ENCODE assay signal across 16 cellular contexts in genomic region chr10:45491061-45491460, GRCh38.
DNase-seq lines count a peak whose midpoint lies in the region; ATAC-seq and TF ChIP-seq lines count a peak whose summit lies in the region.
"Had no signal": no experiment of that assay in that cellular context is flagged by ENCODE, and none has a peak within 500 bp of the region (broad histone marks: within the 10 kb centered on the region; RNA-seq: fewer than 3 reads in every experiment).

No MANE protein-coding gene starts in this region.

- no peak overlapping the region for H3K23ac ChIP-seq in trophoblast cell (ENCODE audit: low read length)

- DNase-seq in mammary epithelial cell (peak; percentile 16), breast epithelium (ENCODE audit: low spot score in 2 of 2) (no peak), epithelial cell of esophagus (ENCODE audit: low read depth) (peak; percentile 45), trophoblast cell (peak; percentile 77 to 92), NCI-H526 (lab: John Stamatoyannopoulos, UW) (no peak)
- DNase-seq in activated T-cell treated with anti-CD3 and anti-CD28 coated beads, Interleukin-2, amount 50 U/mL, for 4 hours, result no peak
- DNase-seq: 8988T; Calu3; CD8-positive, alpha-beta T cell; DMS79 treated with DMSO at 0.1 percent for 48 hours; H9 had no signal

- no peak overlapping the region for H3K4ac ChIP-seq in trophoblast cell (ENCODE audit: low read depth, low read length)

- no peaks in the 10 kb centered on the region for H4K20me1 ChIP-seq in mammary epithelial cell (ENCODE audit: insufficient read depth, low read length)
- H4K20me1 ChIP-seq: BLaER1 treated with 17β-estradiol and CSF1 and Interleukin-3, amounts not matched to agents 10 nM and 100 nM had no signal

- H3K4me2 ChIP-seq in mammary epithelial cell (ENCODE audit: insufficient read depth, low read depth, low read length) (no peak overlapping the region), trophoblast cell (ENCODE audit: low read length) (no peak overlapping the region)
- H3K4me2 ChIP-seq: BLaER1 treated with 17β-estradiol and CSF1 and Interleukin-3, amounts not matched to agents 10 nM and 100 nM had no signal

- H2BK12ac ChIP-seq in trophoblast cell (ENCODE audit: low read length), result no peak overlapping the region

- H3K4me1 Mint-ChIP-seq in activated T-cell treated with anti-CD3 and anti-CD28 coated beads, Interleukin-2, amount 50 U/mL, for 4 hours (ENCODE audit: low read depth), result peaks cover 4% of the 10 kb centered on the region
- H3K4me1 Mint-ChIP-seq: H9 had no signal

- in situ Hi-C loops in mammary epithelial cell (cut with MboI; ENCODE audit: low sequenced_read_pairs in 2 of 2), result no loop called here

- H2BK5ac ChIP-seq in trophoblast cell (ENCODE audit: low read depth, low read length, poor library complexity), result no peak overlapping the region

- H2AFZ ChIP-seq in mammary epithelial cell (ENCODE audit: low read depth, low read length) (no peak overlapping the region), trophoblast cell (ENCODE audit: insufficient read depth, low read length, poor library complexity) (no peak overlapping the region)

- no peak overlapping the region for H3K18ac ChIP-seq in trophoblast cell (ENCODE audit: low read length)

- peaks cover 8% of the 10 kb centered on the region for H3K9me3 Mint-ChIP-seq in activated T-cell treated with anti-CD3 and anti-CD28 coated beads, Interleukin-2, amount 50 U/mL, for 4 hours

- no peak overlapping the region for H3K14ac ChIP-seq in trophoblast cell (ENCODE audit: low read length)

- H3K4me1 ChIP-seq in mammary epithelial cell (ENCODE audit: insufficient read depth, low read length) (no peaks in the 10 kb centered on the region), breast epithelium (no peaks in the 10 kb centered on the region), trophoblast cell (ENCODE audit: control insufficient read depth in 1 of 2, insufficient read depth in 2 of 2, low read length in 2 of 2) (no peaks in the 10 kb centered on the region)

- no peak for TF ChIP-seq POLR2A in breast epithelium (IDR thresholded peaks at IDR 0.05)

- no peak overlapping the region for H2BK120ac ChIP-seq in trophoblast cell (ENCODE audit: insufficient read depth, low read length, poor library complexity)

- no peak overlapping the region for H3K4me3 Mint-ChIP-seq in activated T-cell treated with anti-CD3 and anti-CD28 coated beads, Interleukin-2, amount 50 U/mL, for 4 hours
- H3K4me3 Mint-ChIP-seq: B cell; CD8-positive, alpha-beta T cell; H9 had no signal

- H3K36me3 ChIP-seq in mammary epithelial cell (ENCODE audit: insufficient read depth, low read length) (peaks cover 2% of the 10 kb centered on the region), breast epithelium (no peaks in the 10 kb centered on the region), trophoblast cell (ENCODE audit: control insufficient read depth in 1 of 2, insufficient read depth in 2 of 2, low read length in 2 of 2) (peaks cover 0 to 2% of the 10 kb centered on the region in 2 experiments)

- H3K36me3 Mint-ChIP-seq in activated T-cell treated with anti-CD3 and anti-CD28 coated beads, Interleukin-2, amount 50 U/mL, for 4 hours (ENCODE audit: insufficient read depth), result peaks cover 26% of the 10 kb centered on the region

- WGBS in mammary epithelial cell (ENCODE audit: low coverage, missing lambda C conversion rate), result 89% methylated on average over 4 of the region's 7 CpGs
- no CpG with 5 or more reads among the region's 7 CpGs for WGBS in trophoblast cell (ENCODE audit: extremely low coverage, insufficient coverage, insufficient read length)

- peaks cover 6% of the 10 kb centered on the region for H3K79me2 ChIP-seq in mammary epithelial cell (ENCODE audit: insufficient read depth, low read length)
- H3K79me2 ChIP-seq in trophoblast cell (ENCODE audit: control insufficient read depth, insufficient read depth, low read length, poor library complexity), result no peaks in the 10 kb centered on the region

- H3K27me3 ChIP-seq in mammary epithelial cell (ENCODE audit: insufficient read depth, low read length) (no peaks in the 10 kb centered on the region), breast epithelium (no peaks in the 10 kb centered on the region), trophoblast cell (ENCODE audit: insufficient read depth, low read length) (no peaks in the 10 kb centered on the region)
- H3K27me3 ChIP-seq: BLaER1 treated with 17β-estradiol and CSF1 and Interleukin-3, amounts not matched to agents 10 nM and 100 nM had no signal

- H3K27ac ChIP-seq in mammary epithelial cell (ENCODE audit: insufficient read depth, low read depth, low read length), result no peak overlapping the region
- H3K27ac ChIP-seq in breast epithelium, result no peak overlapping the region
- no peak overlapping the region for H3K27ac ChIP-seq in trophoblast cell (ENCODE audit: low read depth, low read length)

- ATAC-seq in activated T-cell treated with anti-CD3 and anti-CD28 coated beads, Interleukin-2, amount 50 U/mL, for 4 hours, result no peak
- no peak for ATAC-seq in esophagus mucosa
- ATAC-seq: CD8-positive, alpha-beta T cell; GM12878; HepG2 had no signal

- intact Hi-C loops in mammary epithelial cell (cut with micrococcal nuclease) (no loop called here), breast epithelium (cut with DNase I; ENCODE audit: low total_unique reads) (no loop called here)

- no peak overlapping the region for H4K12ac ChIP-seq in trophoblast cell (ENCODE audit: low read depth, low read length)

- no peak overlapping the region for H2AK5ac ChIP-seq in trophoblast cell (ENCODE audit: low read length)

- CTCF ChIA-PET in mammary epithelial cell (lab: Charles Lee; ENCODE audit: low non-redundant PET), result no interaction called here

- TF ChIP-seq CTCF in mammary epithelial cell (conservative IDR thresholded peaks at IDR 0.05 in 1 of 2, IDR thresholded peaks at IDR 0.05 in 1 of 2; ENCODE audit: extremely low read depth in 1 of 2, insufficient read depth in 1 of 2, low read depth in 1 of 2, low read length in 2 of 2) (no peak), breast epithelium (IDR thresholded peaks at IDR 0.05) (no peak), epithelial cell of esophagus (IDR thresholded peaks at IDR 0.05; ENCODE audit: insufficient read depth, low read depth, low read length, missing control alignments) (no peak)

- BruUV-seq in mammary epithelial cell (replicated peaks; lab: Mats Ljungman, UMichigan), result no TSS peak

- H3K9ac ChIP-seq in mammary epithelial cell (ENCODE audit: insufficient read depth, low read length) (no peak overlapping the region), trophoblast cell (ENCODE audit: low read length) (no peak overlapping the region)
- H3K9ac ChIP-seq: BLaER1 treated with 17β-estradiol and CSF1 and Interleukin-3, amounts not matched to agents 10 nM and 100 nM had no signal

- peaks cover 4% of the 10 kb centered on the region for H3K9me3 ChIP-seq in mammary epithelial cell (replicated peaks; ENCODE audit: insufficient read depth, low read length)
- H3K9me3 ChIP-seq in breast epithelium, result peaks cover 8 to 13% of the 10 kb centered on the region in 2 donors
- H3K9me3 ChIP-seq in trophoblast cell (ENCODE audit: insufficient read depth, low read depth, low read length), result no peaks in the 10 kb centered on the region

- no peaks in the 10 kb centered on the region for H3K79me1 ChIP-seq in trophoblast cell (ENCODE audit: low read length)

- no peak overlapping the region for H4K8ac ChIP-seq in trophoblast cell (ENCODE audit: low read depth, low read length)

- no peaks in the 10 kb centered on the region for H3K27me3 Mint-ChIP-seq in activated T-cell treated with anti-CD3 and anti-CD28 coated beads, Interleukin-2, amount 50 U/mL, for 4 hours (ENCODE audit: low read depth)
- H3K27me3 Mint-ChIP-seq: B cell had no signal

- no peak overlapping the region for H3K4me3 ChIP-seq in mammary epithelial cell (replicated peaks in 1 of 3; ENCODE audit: insufficient read depth in 1 of 3, low read depth in 2 of 3, low read length in 3 of 3)
- H3K4me3 ChIP-seq in breast epithelium, result no peak overlapping the region
- no peak overlapping the region for H3K4me3 ChIP-seq in epithelial cell of esophagus (ENCODE audit: low read length)
- no peak overlapping the region for H3K4me3 ChIP-seq in trophoblast cell (ENCODE audit: low read depth, low read length)
- H3K4me3 ChIP-seq: GM12878 had no signal

- no peak overlapping the region for H4K91ac ChIP-seq in trophoblast cell (ENCODE audit: low read depth, low read length)

- dilution Hi-C loops in mammary epithelial cell (cut with HindIII; ENCODE audit: low sequenced_read_pairs), result no loop called here

Comparison
In these comparisons a context has a peak if more than half of its experiments do, and no peak if none do; other contexts are left out.
1. DNase-seq: peak in mammary epithelial cell (single experiment), epithelial cell of esophagus (single experiment) and trophoblast cell (2 of 2); none in breast epithelium (0 of 2), NCI-H526 (0 of 2) and activated T-cell treated with anti-CD3 and anti-CD28 coated beads, Interleukin-2, amount 50 U/mL, for 4 hours (single experiment).